In the genomic region with DNA sequence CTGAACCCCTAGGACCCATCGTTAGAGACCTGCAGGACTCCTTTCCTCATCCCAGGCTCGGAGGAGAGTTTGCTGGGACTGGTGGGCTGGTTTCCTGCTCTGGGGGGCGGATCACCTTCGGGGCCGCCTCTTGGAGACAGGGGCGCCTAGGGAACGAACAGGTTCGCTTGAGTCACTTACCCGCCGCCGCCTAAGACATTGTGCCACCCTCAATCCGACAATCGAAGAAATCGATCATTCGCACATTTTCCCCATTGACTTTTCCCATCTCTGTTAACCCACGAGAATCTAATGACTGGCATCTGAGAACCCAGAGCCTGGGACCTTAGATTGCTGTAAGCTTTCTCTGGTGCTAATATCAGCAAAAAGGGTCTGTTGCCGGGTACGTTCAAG, we compare ENCODE assay signal across 1 cellular context.
TF ChIP-seq lines count a peak whose summit lies in the region.

No MANE protein-coding gene starts in this region.

TF ChIP-seq in GM12878, 131 proteins besides CTCF, POLR2A, EP300 and RAD21 (continued from another document):
- TF ChIP-seq, protein P1, sequence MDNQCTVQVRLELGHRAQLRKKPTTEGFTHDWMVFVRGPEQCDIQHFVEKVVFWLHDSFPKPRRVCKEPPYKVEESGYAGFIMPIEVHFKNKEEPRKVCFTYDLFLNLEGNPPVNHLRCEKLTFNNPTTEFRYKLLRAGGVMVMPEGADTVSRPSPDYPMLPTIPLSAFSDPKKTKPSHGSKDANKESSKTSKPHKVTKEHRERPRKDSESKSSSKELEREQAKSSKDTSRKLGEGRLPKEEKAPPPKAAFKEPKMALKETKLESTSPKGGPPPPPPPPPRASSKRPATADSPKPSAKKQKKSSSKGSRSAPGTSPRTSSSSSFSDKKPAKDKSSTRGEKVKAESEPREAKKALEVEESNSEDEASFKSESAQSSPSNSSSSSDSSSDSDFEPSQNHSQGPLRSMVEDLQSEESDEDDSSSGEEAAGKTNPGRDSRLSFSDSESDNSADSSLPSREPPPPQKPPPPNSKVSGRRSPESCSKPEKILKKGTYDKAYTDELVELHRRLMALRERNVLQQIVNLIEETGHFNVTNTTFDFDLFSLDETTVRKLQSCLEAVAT (IDR thresholded peaks at IDR 0.05): no peak
- TF ChIP-seq HDAC6 (IDR thresholded peaks at IDR 0.05; ENCODE audit: unreplicated experiment) (no peak), TAF1 (IDR thresholded peaks at IDR 0.05; ENCODE audit: borderline replicate concordance, low read depth, low read length) (no peak), MXI1 (IDR thresholded peaks at IDR 0.05; ENCODE audit: low read depth, low read length) (peak; percentile 65), SKIL (IDR thresholded peaks at IDR 0.05; ENCODE audit: low read depth, poor library complexity, severe bottlenecking) (no peak), CEBPZ (IDR thresholded peaks at IDR 0.05; ENCODE audit: low read depth, low read length) (no peak)
